Comparison of ENCODE assay signal across 17 cellular contexts in the genomic region with DNA sequence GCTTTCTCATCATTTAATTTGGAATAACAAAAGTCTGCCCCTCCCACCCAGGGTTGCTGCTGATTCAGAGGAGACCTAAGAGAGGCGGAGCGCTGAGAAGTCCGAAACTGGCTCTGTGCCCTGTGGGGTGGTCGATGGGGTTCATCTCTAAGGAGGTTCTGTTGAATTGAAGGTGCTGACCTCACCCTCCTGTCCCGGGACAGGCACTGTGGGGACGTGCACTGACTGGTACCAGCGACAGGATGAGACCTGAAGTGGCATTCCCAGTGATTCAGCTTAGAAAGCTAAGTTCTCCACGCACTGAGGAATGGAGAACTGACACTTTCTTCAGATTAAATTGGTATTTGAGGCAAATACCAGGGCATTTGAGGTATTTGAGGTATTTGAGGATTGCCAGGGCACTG. TPM values are rescaled to one million over a fixed set of nuclear protein-coding genes. Genes with fewer than 3 reads are reported as not detected.
A peak's percentile ranks its signal among the peaks of the same experiment; 100 is the strongest.
DNase-seq lines count a peak whose midpoint lies in the region; ATAC-seq and TF ChIP-seq lines count a peak whose summit lies in the region.
"Had no signal": no experiment of that assay in that cellular context is flagged by ENCODE, and none has a peak within 500 bp of the region (broad histone marks: within the 10 kb centered on the region; RNA-seq: fewer than 3 reads in every experiment).

No MANE protein-coding gene starts in this region.

- CTCF ChIA-PET in MCF 10A (lab: Yijun Ruan, JAX), result interaction anchor here (0.6 to 4.6 kb wide), 7 partner anchors 9 to 354 kb away, joined by 3 to 19 read pairs (median 4); a partner anchor contains a TSS

- TF ChIP-seq POLR2A in breast epithelium (IDR thresholded peaks at IDR 0.05), result no peak

- peak overlapping the region in 1 of 2 donors; percentile 38 for H3K27ac ChIP-seq in breast epithelium
- H3K27ac ChIP-seq: 22Rv1, spleen had no signal

- no peaks in the 10 kb centered on the region for H3K36me3 ChIP-seq in breast epithelium

- no peak overlapping the region for H3K27ac Mint-ChIP-seq in MCF 10A (ENCODE audit: low read depth, unreplicated experiment)
- H3K27ac Mint-ChIP-seq: T-helper 17 cell had no signal

- H3K4me3 Mint-ChIP-seq in MCF 10A (ENCODE audit: unreplicated experiment), result no peak overlapping the region
- H3K4me3 Mint-ChIP-seq: T-helper 17 cell had no signal

- DNase-seq in MCF 10A (ENCODE audit: unreplicated experiment) (peak; percentile 28), breast epithelium (ENCODE audit: low spot score in 2 of 2) (no peak), astrocyte of the hippocampus (ENCODE audit: low read depth, low spot score) (peak; percentile 74), iPS-NIHi7 (ENCODE audit: extremely low spot score) (peak; percentile 58), DMS153 (lab: John Stamatoyannopoulos, UW) (no peak)
- no peak for DNase-seq in central memory CD4-positive, alpha-beta T cell
- DNase-seq: activated CD4-positive, alpha-beta T cell treated with anti-CD3 and anti-CD28 coated beads for 48 hours; effector CD8-positive, alpha-beta T cell; glutamatergic neuron; NCI-H2171; OCI-M1; spleen; T-helper 17 cell had no signal

- POLR2A ChIA-PET in MCF 10A (lab: Yijun Ruan, JAX), result interaction anchor here (1.2 to 1.9 kb wide), 4 partner anchors 10 to 143 kb away, joined by 3 to 10 read pairs (median 4); a partner anchor contains a TSS

- no peaks in the 10 kb centered on the region for H3K27me3 Mint-ChIP-seq in MCF 10A (ENCODE audit: insufficient read depth, unreplicated experiment)
- H3K27me3 Mint-ChIP-seq: T-helper 17 cell had no signal

- no peaks in the 10 kb centered on the region for H3K9me3 ChIP-seq in breast epithelium
- H3K9me3 ChIP-seq: spleen had no signal

- H3K36me3 Mint-ChIP-seq in MCF 10A (ENCODE audit: insufficient read depth, unreplicated experiment), result peaks cover 9% of the 10 kb centered on the region

- no peaks in the 10 kb centered on the region for H3K27me3 ChIP-seq in breast epithelium
- H3K27me3 ChIP-seq: spleen had no signal

- peaks cover 6% of the 10 kb centered on the region for H3K4me1 Mint-ChIP-seq in MCF 10A (ENCODE audit: insufficient read depth, unreplicated experiment)

- H3K4me1 ChIP-seq in breast epithelium, result no peaks in the 10 kb centered on the region
- H3K4me1 ChIP-seq: spleen had no signal

- no peaks in the 10 kb centered on the region for H3K9me3 Mint-ChIP-seq in MCF 10A (ENCODE audit: unreplicated experiment)

- ATAC-seq in GM21390 (IDR thresholded peaks at IDR 0.05; ENCODE audit: unreplicated experiment) (no peak), HG02610 (IDR thresholded peaks at IDR 0.05; ENCODE audit: unreplicated experiment) (no peak)
- ATAC-seq: T-helper 17 cell had no signal

- BruUV-seq in MCF 10A (replicated peaks; lab: Mats Ljungman, UMichigan), result no TSS peak

- no peak for TF ChIP-seq CTCF in MCF 10A (IDR thresholded peaks at IDR 0.05; ENCODE audit: unreplicated experiment)
- TF ChIP-seq CTCF in breast epithelium (IDR thresholded peaks at IDR 0.05), result no peak

- intact Hi-C loops in MCF 10A (cut with micrococcal nuclease) (no loop called here), breast epithelium (cut with DNase I; ENCODE audit: low total_unique reads) (no loop called here)

- no peak overlapping the region for H3K4me3 ChIP-seq in breast epithelium
- H3K4me3 ChIP-seq: spleen had no signal

RNA-seq across cellular contexts. Expression of a gene that starts 1.3 kb away (rescaled TPM):
- total RNA-seq in MCF 10A (2022), result 0.93 and 1.2 TPM in 2 replicates
- total RNA-seq in breast epithelium, result 1 to 10 TPM; 1.1 to 2.9 (median 1.5) TPM

RNA-seq across cellular contexts. Expression of a gene that starts 20.3 kb away (rescaled TPM):
- total RNA-seq in MCF 10A (2022) (not detected in 2 replicates), breast epithelium (not detected)
- total RNA-seq: lower leg skin, spleen, T-helper 17 cell had no signal

RNA-seq across cellular contexts. Expression of a gene that starts 24.2 kb away (rescaled TPM):
- total RNA-seq in MCF 10A (2022) (62.9 and 67.3 TPM in 2 replicates), breast epithelium (10 to 100 TPM; 25.6 to 37.0 (median 33.4) TPM)

RNA-seq across cellular contexts. Expression of a gene that starts 51.1 kb away (rescaled TPM):
- 19.5 and 31.9 TPM in 2 replicates for total RNA-seq in MCF 10A (2022)
- total RNA-seq in breast epithelium, result 10 to 100 TPM in 2 of 3 donors, 1 to 10 TPM in 1; 4.2 to 20.2 (median 10.2) TPM
- total RNA-seq: T-helper 17 cell had no signal

Comparison
In these comparisons a context has a peak if more than half of its experiments do, and no peak if none do; other contexts are left out.
1. DNase-seq: peak in MCF 10A (single experiment), astrocyte of the hippocampus (single experiment) and iPS-NIHi7 (single experiment); none in breast epithelium (0 of 2), DMS153 (single experiment) and central memory CD4-positive, alpha-beta T cell (single experiment).